In the genomic region with DNA sequence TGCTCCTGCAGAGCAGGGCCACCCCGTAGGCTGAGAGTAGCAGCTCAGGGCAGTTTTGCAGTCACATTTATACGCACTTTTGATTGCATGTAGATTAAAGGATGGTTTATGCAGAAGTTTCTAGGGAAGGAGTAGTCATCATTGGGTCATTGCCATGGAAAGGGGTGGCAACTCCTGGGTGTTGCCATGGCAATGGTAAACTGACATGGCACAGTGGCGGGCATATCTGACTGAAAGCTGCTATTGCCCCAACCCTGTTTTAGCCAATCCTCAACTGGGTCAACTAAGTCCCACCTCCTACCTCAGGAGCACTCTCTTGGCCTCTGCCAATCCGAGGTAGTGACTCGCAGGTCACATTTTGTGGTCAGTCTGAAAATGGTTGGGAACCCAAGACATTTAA, we compare ENCODE assay signal across 28 cellular contexts. TPM values are rescaled to one million over a fixed set of nuclear protein-coding genes. Genes with fewer than 3 reads are reported as not detected.
DNase-seq lines count a peak whose midpoint lies in the region; ATAC-seq, FAIRE-seq and TF ChIP-seq lines count a peak whose summit lies in the region.
"Had no signal": no experiment of that assay in that cellular context is flagged by ENCODE, and none has a peak within 500 bp of the region (broad histone marks: within the 10 kb centered on the region; RNA-seq: fewer than 3 reads in every experiment).

No MANE protein-coding gene starts in this region.

- H3K27ac ChIP-seq in keratinocyte (ENCODE audit: control insufficient read depth, insufficient read depth, low read length) (no peak overlapping the region), stomach (no peak overlapping the region)
- H3K27ac ChIP-seq: ascending aorta, C4-2B, RWPE1, SJSA1, upper lobe of right lung, VCaP had no signal

- H3K4me2 ChIP-seq in keratinocyte (ENCODE audit: control insufficient read depth, extremely low read depth, insufficient read depth, low read depth, low read length), result no peak overlapping the region

- no peak for TF ChIP-seq EP300 in stomach (IDR thresholded peaks at IDR 0.05)

- no peaks in the 10 kb centered on the region for H3K27me3 ChIP-seq in keratinocyte (ENCODE audit: control insufficient read depth, extremely low read depth, insufficient read depth, low read length)
- H3K27me3 ChIP-seq in stomach, result no peaks in the 10 kb centered on the region
- H3K27me3 ChIP-seq: ascending aorta, upper lobe of right lung had no signal

- H3K4me1 ChIP-seq in keratinocyte (ENCODE audit: control insufficient read depth, extremely low read depth, insufficient read depth, low read length) (peaks cover 15% of the 10 kb centered on the region), stomach (peaks cover 15 to 27% (median 25%) of the 10 kb centered on the region in 4 donors)

- H3K4me3 ChIP-seq in keratinocyte (ENCODE audit: control insufficient read depth in 2 of 3, extremely low read depth in 1 of 3, insufficient read depth in 2 of 3, low read depth in 1 of 3, low read length in 3 of 3) (no peak overlapping the region), stomach (no peak overlapping the region)
- H3K4me3 ChIP-seq: ascending aorta, K562, SJSA1, upper lobe of right lung had no signal

- no peak for TF ChIP-seq CTCF in keratinocyte (optimal IDR thresholded peaks at IDR 0.05 in 1 of 3, IDR thresholded peaks at IDR 0.05 in 1 of 3, conservative IDR thresholded peaks at IDR 0.05 in 1 of 3; ENCODE audit: extremely low read depth in 1 of 3, insufficient read depth in 2 of 3, low read length in 3 of 3)
- no peak for TF ChIP-seq CTCF in stomach (IDR thresholded peaks at IDR 0.05)

- no peak for ATAC-seq in GM21423 (IDR thresholded peaks at IDR 0.05; ENCODE audit: unreplicated experiment)
- ATAC-seq: K562; natural killer cell; stimulated activated memory B cell treated with anti-CD40 and anti-IgM and Interleukin-4, amounts not matched to agents 10 μg/mL and 1 μg/mL and 100 μg/mL, for 72 hours; upper lobe of right lung had no signal

- dilution Hi-C loops in keratinocyte (cut with MboI; ENCODE audit: extremely low pct_ligation_motif_present, low sequenced_read_pairs), result no loop called here

- no peak for TF ChIP-seq POLR2A in stomach (IDR thresholded peaks at IDR 0.05)

- H3K9ac ChIP-seq in keratinocyte (ENCODE audit: control insufficient read depth, extremely low read depth, insufficient read depth, low read length), result no peak overlapping the region

- peak; percentile 9 for FAIRE-seq in keratinocyte (lab: Jason Lieb, UNC)
- FAIRE-seq: H54, K562 had no signal

- no peaks in the 10 kb centered on the region for H4K20me1 ChIP-seq in keratinocyte (ENCODE audit: control insufficient read depth, extremely low read depth, insufficient read depth, low read length)

- DNase-seq in LHCN-M2 (ENCODE audit: low read depth) (peak; percentile 50), RPMI7951 (ENCODE audit: low read depth) (peak; percentile 15), keratinocyte (ENCODE audit: low read depth, low spot score) (no peak), stomach (peak; percentile 14), KG1 (lab: John Stamatoyannopoulos, UW) (no peak), posterior vena cava (ENCODE audit: low spot score) (no peak)
- DNase-seq: activated CD4-positive, alpha-beta T cell treated with anti-CD3 and anti-CD28 coated beads for 4 hours; activated effector memory CD4-positive, alpha-beta T cell treated with anti-CD3 and anti-CD28 coated beads, Interleukin-2, amount 50 U/mL, for 16 hours; activated T-cell treated with anti-CD3 and anti-CD28 coated beads, Interleukin-2, amount 50 U/mL, for 1 hour; cortex of kidney; effector memory CD4-positive, alpha-beta T cell; islet precursor cell; MM.1S; natural killer cell; NCI-H146; NCI-H510A treated with DMSO at 0.1 percent for 48 hours; T-helper 9 cell; upper lobe of right lung had no signal

- H3K9me3 ChIP-seq in keratinocyte (ENCODE audit: control insufficient read depth, low read depth, low read length) (no peaks in the 10 kb centered on the region), stomach (no peaks in the 10 kb centered on the region)
- H3K9me3 ChIP-seq: ascending aorta, upper lobe of right lung had no signal

- H3K36me3 ChIP-seq in keratinocyte (ENCODE audit: control insufficient read depth in 2 of 2, extremely low read depth in 1 of 2, insufficient read depth in 2 of 2, low read length in 2 of 2) (peaks cover 0 to 5% of the 10 kb centered on the region in 2 experiments), stomach (peaks cover 5 to 11% (median 8%) of the 10 kb centered on the region in 4 donors)
- H3K36me3 ChIP-seq: ascending aorta, upper lobe of right lung had no signal

- intact Hi-C loops in stomach (cut with DNase I; ENCODE audit: low total_unique reads) (no loop called here), posterior vena cava (cut with DNase I) (no loop called here)

- H3K9me1 ChIP-seq in keratinocyte (ENCODE audit: control insufficient read depth, extremely low read depth, insufficient read depth, low read length), result no peaks in the 10 kb centered on the region

- H3K79me2 ChIP-seq in keratinocyte (ENCODE audit: control insufficient read depth, insufficient read depth, low read length), result peaks cover 11% of the 10 kb centered on the region

- WGBS in stomach, 5 donors, result 85 to 90% (median 87%) methylated on average over 5 of the region's 5 CpGs

- no peak overlapping the region for H2AFZ ChIP-seq in keratinocyte (ENCODE audit: control insufficient read depth, low read length)

RNA-seq across cellular contexts. Expression of a gene that starts 2.4 kb away (rescaled TPM):
- total RNA-seq in LHCN-M2 (2014; rRNA removed), result 33.9 and 40.4 TPM in 2 replicates
- 25.3 TPM for polyA plus RNA-seq in LHCN-M2 (2012)
- 8.1 and 14.5 TPM in 2 replicates for total RNA-seq in RPMI7951 (2014; rRNA removed; shearing (Covaris generic))
- 12.1 to 20.8 TPM (median 19.5 TPM) in 3 replicates for polyA plus RNA-seq in keratinocyte
- 6.8 TPM for polyA plus RNA-seq in keratinocyte (2011; ENCODE audit: low read depth)
- 6.7 and 16.9 TPM in 2 replicates for polyA plus RNA-seq in keratinocyte (2011; cell fraction: cytosol; rRNA removed)
- polyA plus RNA-seq in keratinocyte (2011; cell fraction: nucleus; rRNA removed), result 68.3 and 101 TPM in 2 replicates
- 22.7 and 31.0 TPM in 2 replicates for polyA plus RNA-seq in keratinocyte (2012; ENCODE audit: low replicate concordance)
- 9.6 to 14.0 TPM (median 10.9 TPM) in 3 replicates for polyA minus RNA-seq in keratinocyte
- 30.9 TPM for polyA minus RNA-seq in keratinocyte (2011; cell fraction: cytosol; rRNA and poly(A)+ RNA removed)
- 36.3 and 36.8 TPM in 2 replicates for polyA minus RNA-seq in keratinocyte (2011; cell fraction: nucleus; rRNA and poly(A)+ RNA removed)
- total RNA-seq in stomach, result 10 to 100 TPM in 4 of 5 donors, 1 to 10 TPM in 1; 7.7 to 88.1 (median 46.8) TPM
- polyA plus RNA-seq in stomach, result 10 to 100 TPM; 27.0 to 45.7 (median 41.2) TPM
- 10 to 100 TPM; 21.8 to 29.4 TPM for total RNA-seq in posterior vena cava

RNA-seq across cellular contexts. Expression of a gene that starts 29.8 kb away (rescaled TPM):
- total RNA-seq in LHCN-M2 (2014; rRNA removed) (0.13 and 0.17 TPM in 2 replicates), stomach (1 to 10 TPM in 2 of 5 donors, under 1 TPM in 3; 0.43 to 5.8 (median 0.89) TPM), posterior vena cava (under 1 TPM; 0.24 to 0.56 TPM)
- 0.19 TPM for polyA plus RNA-seq in LHCN-M2 (2012)
- under 0.01 and 0.39 TPM in 2 replicates for total RNA-seq in RPMI7951 (2014; rRNA removed; shearing (Covaris generic))
- polyA plus RNA-seq in keratinocyte (0.29 to 1.0 TPM (median 0.31 TPM) in 3 replicates), stomach (1 to 10 TPM in 1 of 3 donors, under 1 TPM in 2; 0.61 to 1.6 (median 0.81) TPM)
- 0.21 TPM for polyA plus RNA-seq in keratinocyte (2011; ENCODE audit: low read depth)
- polyA plus RNA-seq in keratinocyte (2011; cell fraction: cytosol; rRNA removed), result 0.33 and 0.90 TPM in 2 replicates
- polyA plus RNA-seq in keratinocyte (2011; cell fraction: nucleus; rRNA removed), result 1.6 and 2.5 TPM in 2 replicates
- 0.68 and 0.85 TPM in 2 replicates for polyA plus RNA-seq in keratinocyte (2012; ENCODE audit: low replicate concordance)
- 0.29 to 1.9 TPM (median 1.2 TPM) in 3 replicates for polyA minus RNA-seq in keratinocyte
- polyA minus RNA-seq in keratinocyte (2011; cell fraction: cytosol; rRNA and poly(A)+ RNA removed), result 1.5 TPM
- polyA minus RNA-seq in keratinocyte (2011; cell fraction: nucleus; rRNA and poly(A)+ RNA removed), result 2.6 and 2.8 TPM in 2 replicates
- total RNA-seq: ascending aorta, HT-29 had no signal

RNA-seq across cellular contexts. Expression of a gene that starts 42.2 kb away (rescaled TPM):
- total RNA-seq in LHCN-M2 (2014; rRNA removed), result 0.58 and 0.75 TPM in 2 replicates
- 1.3 TPM for polyA plus RNA-seq in LHCN-M2 (2012)
- 0.10 and 0.12 TPM in 2 replicates for total RNA-seq in RPMI7951 (2014; rRNA removed; shearing (Covaris generic))
- 1.00 to 1.8 TPM (median 1.6 TPM) in 3 replicates for polyA plus RNA-seq in keratinocyte
- 0.60 TPM for polyA plus RNA-seq in keratinocyte (2011; ENCODE audit: low read depth)
- polyA plus RNA-seq in keratinocyte (2011; cell fraction: cytosol; rRNA removed), result 0.69 and 2.0 TPM in 2 replicates
- polyA plus RNA-seq in keratinocyte (2011; cell fraction: nucleus; rRNA removed), result 3.9 and 7.2 TPM in 2 replicates
- polyA plus RNA-seq in keratinocyte (2012; ENCODE audit: low replicate concordance), result 0.93 and 3.8 TPM in 2 replicates
- polyA minus RNA-seq in keratinocyte, result 1.0 to 4.2 TPM (median 1.3 TPM) in 3 replicates
- 3.6 TPM for polyA minus RNA-seq in keratinocyte (2011; cell fraction: cytosol; rRNA and poly(A)+ RNA removed)
- polyA minus RNA-seq in keratinocyte (2011; cell fraction: nucleus; rRNA and poly(A)+ RNA removed), result 3.8 and 4.0 TPM in 2 replicates
- 10 to 100 TPM in 2 of 5 donors, 1 to 10 TPM in 3; 2.5 to 31.2 (median 7.6) TPM for total RNA-seq in stomach
- 1 to 10 TPM; 3.2 to 5.4 (median 3.4) TPM for polyA plus RNA-seq in stomach
- 10 to 100 TPM; 24.2 to 34.4 TPM for total RNA-seq in posterior vena cava
- total RNA-seq: HT-29 had no signal

RNA-seq across cellular contexts. Expression of a gene that starts 47.7 kb away (rescaled TPM):
- total RNA-seq in LHCN-M2 (2014; rRNA removed) (44.9 and 53.0 TPM in 2 replicates), stomach (100 to 1,000 TPM in 2 of 5 donors, 10 to 100 TPM in 3; 31.9 to 283 (median 81.2) TPM), posterior vena cava (10 to 100 TPM; 30.1 to 31.6 TPM)
- polyA plus RNA-seq in LHCN-M2 (2012), result 28.9 TPM
- total RNA-seq in RPMI7951 (2014; rRNA removed; shearing (Covaris generic)), result 24.2 and 26.1 TPM in 2 replicates
- polyA plus RNA-seq in keratinocyte (39.5 to 54.9 TPM (median 49.0 TPM) in 3 replicates), stomach (100 to 1,000 TPM; 107 to 152 (median 129) TPM)
- 41.2 TPM for polyA plus RNA-seq in keratinocyte (2011; ENCODE audit: low read depth)
- polyA plus RNA-seq in keratinocyte (2011; cell fraction: cytosol; rRNA removed), result 14.7 and 15.3 TPM in 2 replicates
- 190 TPM in 2 replicates for polyA plus RNA-seq in keratinocyte (2011; cell fraction: nucleus; rRNA removed)
- polyA plus RNA-seq in keratinocyte (2012; ENCODE audit: low replicate concordance), result 28.2 and 32.2 TPM in 2 replicates
- 12.1 to 18.8 TPM (median 14.1 TPM) in 3 replicates for polyA minus RNA-seq in keratinocyte
- 10.7 TPM for polyA minus RNA-seq in keratinocyte (2011; cell fraction: cytosol; rRNA and poly(A)+ RNA removed)
- 11.4 and 17.1 TPM in 2 replicates for polyA minus RNA-seq in keratinocyte (2011; cell fraction: nucleus; rRNA and poly(A)+ RNA removed)

RNA-seq across cellular contexts. Expression of a gene that starts 52.1 kb away (rescaled TPM):
- total RNA-seq in LHCN-M2 (2014; rRNA removed), result 9.0 and 9.4 TPM in 2 replicates
- 2.0 TPM for polyA plus RNA-seq in LHCN-M2 (2012)
- 4.8 and 5.0 TPM in 2 replicates for total RNA-seq in RPMI7951 (2014; rRNA removed; shearing (Covaris generic))
- 10.2 to 14.6 TPM (median 11.0 TPM) in 3 replicates for polyA plus RNA-seq in keratinocyte
- polyA plus RNA-seq in keratinocyte (2011; ENCODE audit: low read depth), result 8.1 TPM
- 2.4 and 2.9 TPM in 2 replicates for polyA plus RNA-seq in keratinocyte (2011; cell fraction: cytosol; rRNA removed)
- 73.1 and 83.0 TPM in 2 replicates for polyA plus RNA-seq in keratinocyte (2011; cell fraction: nucleus; rRNA removed)
- 7.1 and 24.2 TPM in 2 replicates for polyA plus RNA-seq in keratinocyte (2012; ENCODE audit: low replicate concordance)
- polyA minus RNA-seq in keratinocyte, result 3.3 to 11.9 TPM (median 6.7 TPM) in 3 replicates
- 3.3 TPM for polyA minus RNA-seq in keratinocyte (2011; cell fraction: cytosol; rRNA and poly(A)+ RNA removed)
- polyA minus RNA-seq in keratinocyte (2011; cell fraction: nucleus; rRNA and poly(A)+ RNA removed), result 8.8 and 13.7 TPM in 2 replicates
- total RNA-seq in stomach, result 100 to 1,000 TPM in 2 of 5 donors, 10 to 100 TPM in 1, 1 to 10 TPM in 2; 6.6 to 164 (median 54.5) TPM
- 10 to 100 TPM in 2 of 3 donors, 1 to 10 TPM in 1; 9.8 to 31.8 (median 10.1) TPM for polyA plus RNA-seq in stomach
- 1 to 10 TPM; 6.0 to 8.1 TPM for total RNA-seq in posterior vena cava

Comparison
In these comparisons a context has a peak if more than half of its experiments do, and no peak if none do; other contexts are left out.
1. DNase-seq: peak in LHCN-M2 (single experiment), RPMI7951 (single experiment) and stomach (single experiment); none in keratinocyte (single experiment), KG1 (single experiment) and posterior vena cava (single experiment).